In the genomic region with DNA sequence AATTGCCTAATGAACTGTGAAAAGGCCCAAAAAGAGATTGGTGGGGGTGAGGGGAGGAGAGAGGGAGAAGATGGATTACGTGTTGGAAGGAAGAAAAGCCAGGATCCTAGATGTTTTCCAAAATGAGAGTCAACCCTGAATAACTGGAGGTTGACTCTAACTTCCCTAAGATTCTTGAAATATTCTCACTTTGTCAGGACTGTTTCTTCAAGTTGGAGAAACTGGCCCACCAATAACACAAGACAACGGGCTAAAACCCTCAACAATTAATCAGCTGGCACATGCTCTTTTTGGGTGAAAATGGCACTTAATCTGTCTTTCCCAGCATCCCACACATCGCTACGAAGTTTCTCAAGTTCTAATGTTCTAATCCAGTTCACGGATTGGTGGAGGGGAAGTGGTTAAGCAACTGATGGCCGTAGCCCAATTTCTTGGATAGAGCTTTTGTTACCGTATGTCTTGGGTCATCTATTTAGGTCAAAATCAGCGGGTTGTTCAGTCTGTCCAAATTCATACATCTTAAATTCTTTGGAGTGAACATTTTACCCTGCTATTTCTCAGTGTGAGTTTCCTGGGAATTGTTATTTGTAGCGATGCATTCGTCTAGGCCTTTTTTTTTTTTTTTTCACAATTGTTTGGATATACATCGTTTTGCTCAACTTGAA, we compare ENCODE assay signal across 19 cellular contexts. TPM values are rescaled to one million over a fixed set of nuclear protein-coding genes. Genes with fewer than 3 reads are reported as not detected.
DNase-seq lines count a peak whose midpoint lies in the region; ATAC-seq and TF ChIP-seq lines count a peak whose summit lies in the region.
"Had no signal": no experiment of that assay in that cellular context is flagged by ENCODE, and none has a peak within 500 bp of the region (broad histone marks: within the 10 kb centered on the region; RNA-seq: fewer than 3 reads in every experiment).

No MANE protein-coding gene starts in this region.

- DNase-seq in astrocyte of the cerebellum (ENCODE audit: low read depth) (peak; percentile 26), fibroblast of mammary gland (ENCODE audit: low read depth) (peak; percentile 9), smooth muscle cell of the brain vasculature (ENCODE audit: low read depth, low spot score) (peak; percentile 35), NCI-H187 treated with DMSO at 0.1 percent for 48 hours (lab: John Stamatoyannopoulos, UW) (no peak), psoas muscle (no peak), NCI-H526 (lab: John Stamatoyannopoulos, UW) (no peak), immature natural killer cell (no peak)
- DNase-seq: ACHN; BE2C; CD4-positive, CD25-positive, alpha-beta regulatory T cell; CD8-positive, alpha-beta memory T cell; COR-L47; DMS 273 treated with DMSO at 0.1 percent for 48 hours; DMS53; DND-41; GDM1; HCEC 1CT had no signal

- peaks cover 0 to 4% (median 3%) of the 10 kb centered on the region in 3 donors for H3K27me3 Mint-ChIP-seq in immature natural killer cell (ENCODE audit: low read depth in 3 of 3)

- peaks cover 9% of the 10 kb centered on the region for H3K9me3 ChIP-seq in psoas muscle
- H3K9me3 ChIP-seq: BE2C had no signal

- intact Hi-C loops in psoas muscle (cut with DNase I) = loop anchor here in 1 of 2 donors (10.0 kb wide), 1 partner anchor 1105 kb away; no protein-coding TSS in a partner anchor

- TF ChIP-seq CTCF in astrocyte of the cerebellum (IDR thresholded peaks at IDR 0.05; ENCODE audit: low read depth, low read length, missing control alignments) (no peak), fibroblast of mammary gland (conservative IDR thresholded peaks at IDR 0.05; ENCODE audit: control insufficient read depth, insufficient read depth, low read depth, low read length) (no peak), psoas muscle (IDR thresholded peaks at IDR 0.05) (no peak)

- no peak overlapping the region for H3K27ac Mint-ChIP-seq in immature natural killer cell
- H3K27ac Mint-ChIP-seq: CD4-positive, CD25-positive, alpha-beta regulatory T cell; CD8-positive, alpha-beta memory T cell; GM23338 had no signal

- H3K27ac ChIP-seq in psoas muscle = no peak overlapping the region

- H3K4me3 ChIP-seq in astrocyte of the cerebellum (ENCODE audit: low read depth, low read length) (no peak overlapping the region), fibroblast of mammary gland (ENCODE audit: control insufficient read depth, low read depth, low read length) (no peak overlapping the region), psoas muscle (no peak overlapping the region)
- H3K4me3 ChIP-seq: GM23338 had no signal

- ATAC-seq in psoas muscle = no peak
- ATAC-seq: GM23338 had no signal

- H3K9me3 Mint-ChIP-seq in immature natural killer cell = no peaks in the 10 kb centered on the region

- no peak overlapping the region for H3K4me3 Mint-ChIP-seq in immature natural killer cell
- H3K4me3 Mint-ChIP-seq: CD4-positive, CD25-positive, alpha-beta regulatory T cell; CD8-positive, alpha-beta memory T cell; GM23338 had no signal

- 80 to 84% (median 83%) methylated on average over 11 of the region's 11 CpGs for WGBS in psoas muscle, 3 donors

- H3K4me1 Mint-ChIP-seq in immature natural killer cell = no peaks in the 10 kb centered on the region
- H3K4me1 Mint-ChIP-seq: CD4-positive, CD25-positive, alpha-beta regulatory T cell; CD8-positive, alpha-beta memory T cell had no signal

- in situ Hi-C loops in astrocyte of the cerebellum (cut with HindIII; ENCODE audit: low sequenced_read_pairs) = no loop called here

- no peaks in the 10 kb centered on the region for H3K36me3 ChIP-seq in psoas muscle (ENCODE audit: insufficient read depth in 1 of 2, low read depth in 1 of 2)
- H3K36me3 ChIP-seq: BE2C had no signal

- H3K36me3 Mint-ChIP-seq in immature natural killer cell = no peaks in the 10 kb centered on the region
- H3K36me3 Mint-ChIP-seq: CD4-positive, CD25-positive, alpha-beta regulatory T cell; CD8-positive, alpha-beta memory T cell had no signal

- H3K27me3 ChIP-seq in psoas muscle (ENCODE audit: insufficient read depth in 3 of 3, low read length in 2 of 3) = peaks cover 0 to 2% (median 0%) of the 10 kb centered on the region in 3 donors

- H3K4me1 ChIP-seq in psoas muscle = no peaks in the 10 kb centered on the region
- H3K4me1 ChIP-seq: BE2C had no signal

RNA-seq across cellular contexts. Expression of gene GPHB5, which starts 49.0 kb away (rescaled TPM):
- not detected for total RNA-seq in psoas muscle
- polyA plus RNA-seq in psoas muscle (not detected), immature natural killer cell (not detected)
- total RNA-seq: CD4-positive, CD25-positive, alpha-beta regulatory T cell; CD8-positive, alpha-beta memory T cell; GM23338; HT-29 had no signal
- polyA plus RNA-seq: CD4-positive, CD25-positive, alpha-beta regulatory T cell; CD8-positive, alpha-beta memory T cell; GM23338 had no signal

Comparison
In these comparisons a context has a peak if more than half of its experiments do, and no peak if none do; other contexts are left out.
1. DNase-seq: peak in astrocyte of the cerebellum (single experiment), fibroblast of mammary gland (single experiment) and smooth muscle cell of the brain vasculature (single experiment); none in NCI-H187 treated with DMSO at 0.1 percent for 48 hours (single experiment), psoas muscle (0 of 2), NCI-H526 (0 of 2) and immature natural killer cell (0 of 3).